Comparison of ENCODE assay signal across 14 cellular contexts in the genomic region with DNA sequence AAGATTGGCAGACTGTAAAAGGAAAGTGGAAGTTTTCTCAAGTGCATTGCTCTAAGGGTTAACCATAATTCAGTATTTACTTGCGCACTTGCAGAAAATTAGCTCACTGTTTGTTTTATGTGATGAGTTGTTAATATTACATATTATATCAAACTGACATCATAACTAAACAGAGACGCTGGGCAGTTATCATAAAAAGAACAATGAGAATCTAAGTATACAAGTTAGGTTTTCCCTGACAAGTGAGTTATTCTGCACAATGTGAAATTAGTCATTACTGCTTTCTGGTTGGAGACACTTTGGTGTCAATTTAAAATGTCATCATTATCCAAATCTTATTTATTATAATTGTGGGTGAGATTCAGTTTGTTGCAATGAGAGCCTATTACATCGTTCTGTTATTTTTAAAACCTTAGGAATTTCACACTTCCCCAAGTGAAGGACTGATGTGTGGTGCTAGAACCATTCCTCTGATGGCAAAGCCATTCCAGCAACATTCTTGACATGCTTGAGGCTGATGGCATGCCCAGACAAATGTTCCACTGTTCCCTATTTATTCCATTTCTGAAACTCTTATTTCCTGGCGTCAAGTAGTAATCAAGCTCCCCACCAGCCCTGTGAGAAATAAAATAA.
DNase-seq lines count a peak whose midpoint lies in the region; ATAC-seq, FAIRE-seq and TF ChIP-seq lines count a peak whose summit lies in the region.
"Had no signal": no experiment of that assay in that cellular context is flagged by ENCODE, and none has a peak within 500 bp of the region (broad histone marks: within the 10 kb centered on the region; RNA-seq: fewer than 3 reads in every experiment).

No MANE protein-coding gene starts in this region.

- H3K4ac ChIP-seq in IMR-90 (ENCODE audit: low read depth, low read length), result no peak overlapping the region

- H2BK5ac ChIP-seq in IMR-90 (ENCODE audit: low read depth, low read length, poor library complexity, severe bottlenecking), result peak overlapping the region; percentile 1

- H2AK9ac ChIP-seq in IMR-90 (replicated peaks; ENCODE audit: low read depth, low read length, poor library complexity), result no peak overlapping the region

- H2BK120ac ChIP-seq in IMR-90 (ENCODE audit: low read depth, low read length), result no peak overlapping the region

- H3K9me1 ChIP-seq in IMR-90 (ENCODE audit: insufficient read depth, low read length), result no peaks in the 10 kb centered on the region

- H4K20me1 ChIP-seq in IMR-90 (ENCODE audit: insufficient read depth, low read length) (no peaks in the 10 kb centered on the region), mammary epithelial cell (ENCODE audit: insufficient read depth, low read length) (no peaks in the 10 kb centered on the region)

- peak; percentile 56 for FAIRE-seq in A549 (lab: Jason Lieb, UNC)
- FAIRE-seq: colon had no signal

- TF ChIP-seq RAD21 in A549 (conservative IDR thresholded peaks at IDR 0.05 in 1 of 2, IDR thresholded peaks at IDR 0.05 in 1 of 2) (peak; percentile 13 to 19; a peak in 1 of 5 replicates), IMR-90 (IDR thresholded peaks at IDR 0.05; ENCODE audit: low read length) (no peak)

- no peak overlapping the region for H4K5ac ChIP-seq in IMR-90 (ENCODE audit: low read depth, low read length)

- H3K4me1 ChIP-seq in A549, result peaks cover 69% of the 10 kb centered on the region
- H3K4me1 ChIP-seq in IMR-90 (ENCODE audit: control insufficient read depth, insufficient read depth, low read length), result no peaks in the 10 kb centered on the region; the same call in 1 of the 2 replicates
- peaks cover 65% of the 10 kb centered on the region for H3K4me1 ChIP-seq in mammary epithelial cell (ENCODE audit: insufficient read depth, low read length)
- H3K4me1 ChIP-seq in right lobe of liver, result no peaks in the 10 kb centered on the region
- H3K4me1 ChIP-seq: upper lobe of left lung had no signal

- no peak overlapping the region for H3K14ac ChIP-seq in IMR-90 (replicated peaks; ENCODE audit: low read depth, low read length)

- H4K8ac ChIP-seq in IMR-90 (ENCODE audit: low read depth in 2 of 2, low read length in 2 of 2), result no peak overlapping the region

- H3K4me3 ChIP-seq in A549, result no peak overlapping the region
- H3K4me3 ChIP-seq in IMR-90 (ENCODE audit: insufficient read depth, low read depth, low read length), result no peak overlapping the region
- no peak overlapping the region for H3K4me3 ChIP-seq in mammary epithelial cell (replicated peaks in 1 of 3; ENCODE audit: insufficient read depth in 1 of 3, low read depth in 2 of 3, low read length in 3 of 3)
- no peak overlapping the region for H3K4me3 ChIP-seq in kidney epithelial cell (ENCODE audit: low read depth, low read length)
- no peak overlapping the region for H3K4me3 ChIP-seq in right lobe of liver
- H3K4me3 ChIP-seq: gastrocnemius medialis, upper lobe of left lung had no signal

- H3K23ac ChIP-seq in IMR-90 (ENCODE audit: low read depth, low read length), result no peak overlapping the region

- H3K18ac ChIP-seq in IMR-90 (ENCODE audit: low read depth, low read length), result no peak overlapping the region

- no peak overlapping the region for H2BK20ac ChIP-seq in IMR-90 (ENCODE audit: low read depth, low read length)

- H3K9ac ChIP-seq in IMR-90 (ENCODE audit: low read depth, low read length) (no peak overlapping the region), mammary epithelial cell (ENCODE audit: insufficient read depth, low read length) (no peak overlapping the region)

- peak in 1 of 2 experiments; percentile 72 for DNase-seq in A549 (ENCODE audit: low read depth in 1 of 2, low spot score in 1 of 2)
- DNase-seq in IMR-90, result no peak
- DNase-seq in mammary epithelial cell, result peak; percentile 75
- peak; percentile 61 for DNase-seq in kidney epithelial cell (ENCODE audit: low read depth)
- no peak for DNase-seq in NCI-H1092 treated with DMSO at 0.1 percent for 48 hours (lab: John Stamatoyannopoulos, UW)
- no peak for DNase-seq in inferior parietal cortex (ENCODE audit: extremely low spot score)
- DNase-seq in right lobe of liver, result no peak
- DNase-seq: activated CD4-positive, alpha-beta memory T cell treated with anti-CD3 and anti-CD28 coated beads, Interleukin-2, amount 10 ng/mL, durations not matched to agents 7 days and 5 days; activated gamma-delta T cell; gastrocnemius medialis; stimulated activated CD8-positive, alpha-beta memory T cell treated with anti-CD3 and anti-CD28 coated beads, Interleukin-4, amount 100 ng/mL, for 48 hours; upper lobe of left lung had no signal

- ATAC-seq in A549 (peak in 1 of 2 experiments; percentile 77; a peak in 3 of 6 replicates), IMR-90 (ENCODE audit: low read depth) (peak; percentile 60), right lobe of liver (no peak), GM21737 (IDR thresholded peaks at IDR 0.05; ENCODE audit: unreplicated experiment) (no peak)
- ATAC-seq: gastrocnemius medialis had no signal

- CTCF ChIA-PET in A549 (lab: Yijun Ruan, JAX) (interaction anchor here (0.6 to 6.6 kb wide), 2 partner anchors 89 to 123 kb away, joined by 3 to 30 read pairs; a partner anchor contains a TSS), IMR-90 (lab: Yijun Ruan, JAX) (no interaction called here), mammary epithelial cell (lab: Charles Lee; ENCODE audit: low non-redundant PET) (interaction anchor here (0.6 kb wide), 1 partner anchor 93 kb away, joined by 3 read pairs; no protein-coding TSS in a partner anchor)

- intact Hi-C loops in IMR-90 (cut with micrococcal nuclease) (no loop called here), mammary epithelial cell (cut with micrococcal nuclease) (loop anchor here (1.0 to 2.0 kb wide), 2 partner anchors 19 to 205 kb away; no protein-coding TSS in a partner anchor), right lobe of liver (cut with DNase I) (no loop called here)

- dilution Hi-C loops in IMR-90 (cut with HindIII; ENCODE audit: low sequenced_read_pairs, unreplicated experiment) (no loop called here), mammary epithelial cell (cut with HindIII; ENCODE audit: low sequenced_read_pairs) (no loop called here)

- no peak overlapping the region for H4K91ac ChIP-seq in IMR-90 (ENCODE audit: insufficient read depth, low read depth, low read length)

- H3K56ac ChIP-seq in IMR-90 (ENCODE audit: extremely low read depth, insufficient read depth, low read length), result no peak overlapping the region

- H3K79me1 ChIP-seq in IMR-90 (ENCODE audit: low read depth in 1 of 2, low read length in 2 of 2), result no peaks in the 10 kb centered on the region

- peak overlapping the region; percentile 71 to 81 for H3K27ac ChIP-seq in A549
- H3K27ac ChIP-seq in IMR-90 (ENCODE audit: insufficient read depth, low read length), result no peak overlapping the region
- H3K27ac ChIP-seq in mammary epithelial cell (ENCODE audit: insufficient read depth, low read depth, low read length), result peak overlapping the region; percentile 88
- H3K27ac ChIP-seq in right lobe of liver, result no peak overlapping the region
- H3K27ac ChIP-seq: gastrocnemius medialis, upper lobe of left lung had no signal

- H2AFZ ChIP-seq in IMR-90 (replicated peaks; ENCODE audit: low read length, poor library complexity), result no peak overlapping the region
- peak overlapping the region; percentile 59 for H2AFZ ChIP-seq in mammary epithelial cell (ENCODE audit: low read depth, low read length)

- 12% methylated on average over 4 of the region's 4 CpGs for WGBS in A549 (ENCODE audit: missing lambda C conversion rate)
- no CpG with 5 or more reads among the region's 4 CpGs for WGBS in IMR-90 (ENCODE audit: extremely low coverage in 2 of 2, insufficient read length in 1 of 2), 2 experiments
- 13% methylated on average over 4 of the region's 4 CpGs for WGBS in mammary epithelial cell (ENCODE audit: low coverage, missing lambda C conversion rate)
- WGBS in right lobe of liver (ENCODE audit: insufficient coverage, low coverage, low lambda C conversion rate, missing lambda C conversion rate), result 77% methylated on average over 4 of the region's 4 CpGs

- in situ Hi-C loops in IMR-90 (cut with MboI; ENCODE audit: low sequenced_read_pairs) (no loop called here), mammary epithelial cell (cut with MboI; ENCODE audit: low sequenced_read_pairs in 2 of 2) (no loop called here)

- 0 out of 3 replicates have a peak, but pooled peaks cover 6% of the 10 kb centered on the region for H3K9me3 ChIP-seq in A549
- no peaks in the 10 kb centered on the region for H3K9me3 ChIP-seq in IMR-90 (ENCODE audit: control insufficient read depth, insufficient read depth, low read length)
- no peaks in the 10 kb centered on the region for H3K9me3 ChIP-seq in mammary epithelial cell (replicated peaks; ENCODE audit: insufficient read depth, low read length)
- no peaks in the 10 kb centered on the region for H3K9me3 ChIP-seq in right lobe of liver
- H3K9me3 ChIP-seq: gastrocnemius medialis, upper lobe of left lung had no signal

- TF ChIP-seq EP300 in A549 (IDR thresholded peaks at IDR 0.05), result no peak

- POLR2A ChIA-PET in A549 (lab: Yijun Ruan, JAX), result no interaction called here
- POLR2A ChIA-PET in IMR-90 (lab: Charles Lee; ENCODE audit: unreplicated experiment), result no interaction called here

- H3K36me3 ChIP-seq in IMR-90 (ENCODE audit: control insufficient read depth, insufficient read depth, low read length), result no peaks in the 10 kb centered on the region
- no peaks in the 10 kb centered on the region for H3K36me3 ChIP-seq in mammary epithelial cell (ENCODE audit: insufficient read depth, low read length)
- H3K36me3 ChIP-seq in kidney epithelial cell (ENCODE audit: control insufficient read depth, insufficient read depth, low read length), result no peaks in the 10 kb centered on the region
- no peaks in the 10 kb centered on the region for H3K36me3 ChIP-seq in right lobe of liver
- H3K36me3 ChIP-seq: gastrocnemius medialis, upper lobe of left lung had no signal

- H2BK15ac ChIP-seq in IMR-90 (ENCODE audit: low read depth, low read length), result no peak overlapping the region

- TF ChIP-seq CTCF in A549 (IDR thresholded peaks at IDR 0.05), result no peak
- TF ChIP-seq CTCF in IMR-90 (conservative IDR thresholded peaks at IDR 0.05; ENCODE audit: low read depth, low read length), result no peak
- TF ChIP-seq CTCF in mammary epithelial cell (conservative IDR thresholded peaks at IDR 0.05 in 1 of 2, IDR thresholded peaks at IDR 0.05 in 1 of 2; ENCODE audit: extremely low read depth in 1 of 2, insufficient read depth in 1 of 2, low read depth in 1 of 2, low read length in 2 of 2), result no peak
- no peak for TF ChIP-seq CTCF in kidney epithelial cell (IDR thresholded peaks at IDR 0.05; ENCODE audit: insufficient read depth, low read length, poor library complexity, severe bottlenecking)
- no peak for TF ChIP-seq CTCF in right lobe of liver (IDR thresholded peaks at IDR 0.05)

- no peaks in the 10 kb centered on the region for H3K79me2 ChIP-seq in mammary epithelial cell (ENCODE audit: insufficient read depth, low read length)

- H2AK5ac ChIP-seq in IMR-90 (ENCODE audit: low read depth, low read length), result no peak overlapping the region

- H3K27me3 ChIP-seq in IMR-90 (ENCODE audit: control insufficient read depth, insufficient read depth, low read length), result no peaks in the 10 kb centered on the region
- H3K27me3 ChIP-seq in mammary epithelial cell (ENCODE audit: insufficient read depth, low read length), result no peaks in the 10 kb centered on the region
- no peaks in the 10 kb centered on the region for H3K27me3 ChIP-seq in kidney epithelial cell (ENCODE audit: control insufficient read depth, insufficient read depth, low read length)
- no peaks in the 10 kb centered on the region for H3K27me3 ChIP-seq in right lobe of liver
- H3K27me3 ChIP-seq: gastrocnemius medialis, upper lobe of left lung had no signal

- TF ChIP-seq POLR2A in A549 (IDR thresholded peaks at IDR 0.05; ENCODE audit: low read length) (no peak), IMR-90 (IDR thresholded peaks at IDR 0.05; ENCODE audit: low read depth, low read length) (no peak), right lobe of liver (IDR thresholded peaks at IDR 0.05) (no peak)

- H3K4me2 ChIP-seq in A549 (peak overlapping the region; percentile 46), IMR-90 (ENCODE audit: low read depth, low read length) (no peak overlapping the region), mammary epithelial cell (ENCODE audit: insufficient read depth, low read depth, low read length) (peak overlapping the region; percentile 37)

- BruUV-seq in IMR-90 (replicated peaks; lab: Mats Ljungman, UMichigan) (no TSS peak), mammary epithelial cell (replicated peaks; lab: Mats Ljungman, UMichigan) (no TSS peak)

Comparison
In these comparisons a context has a peak if more than half of its experiments do, and no peak if none do; other contexts are left out.
1. DNase-seq: peak in mammary epithelial cell (single experiment) and kidney epithelial cell (single experiment); none in IMR-90 (single experiment), NCI-H1092 treated with DMSO at 0.1 percent for 48 hours (single experiment), inferior parietal cortex (single experiment) and right lobe of liver (0 of 3).
2. H3K27ac ChIP-seq: peak in A549 (2 of 2) and mammary epithelial cell (single experiment); none in IMR-90 (single experiment) and right lobe of liver (0 of 3).